Comparison of ENCODE assay signal across 9 cellular contexts in the genomic region with DNA sequence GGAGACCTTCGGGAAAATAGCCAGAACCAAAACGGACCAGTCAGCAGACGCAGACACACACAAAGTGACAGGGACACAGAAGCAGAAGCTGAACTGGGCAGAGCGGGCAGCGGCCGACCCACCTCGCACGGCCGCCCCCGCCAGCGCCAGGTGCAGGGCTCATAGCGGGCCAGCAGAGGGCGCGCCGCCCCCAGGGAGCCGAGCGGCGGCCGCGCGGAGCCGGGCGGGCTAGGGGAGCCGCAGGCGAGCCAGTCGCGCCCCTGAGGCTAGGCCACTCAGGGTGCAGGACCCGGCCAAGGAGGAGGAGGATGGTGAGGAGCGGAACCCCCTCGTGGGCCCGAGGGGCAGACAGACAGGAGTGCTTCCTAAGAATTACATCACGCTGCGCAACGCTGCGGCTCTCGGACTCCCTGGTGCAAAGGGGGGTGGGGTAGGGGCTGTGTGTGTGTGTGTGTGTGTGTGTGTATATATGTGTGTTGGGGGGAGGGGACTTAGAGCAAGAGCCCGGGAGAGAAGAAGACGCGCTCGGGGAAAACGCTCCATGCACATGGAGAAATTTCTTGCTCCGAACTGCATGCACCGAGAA. TPM values are rescaled to one million over a fixed set of nuclear protein-coding genes. Genes with fewer than 3 reads are reported as not detected.
DNase-seq lines count a peak whose midpoint lies in the region; ATAC-seq and TF ChIP-seq lines count a peak whose summit lies in the region.
"Had no signal": no experiment of that assay in that cellular context is flagged by ENCODE, and none has a peak within 500 bp of the region (broad histone marks: within the 10 kb centered on the region; RNA-seq: fewer than 3 reads in every experiment).

No MANE protein-coding gene starts in this region.

- peaks cover 5 to 18% of the 10 kb centered on the region in 2 experiments; a peak in 3 of 4 replicates for H3K4me1 ChIP-seq in SK-N-SH (ENCODE audit: control insufficient read depth in 1 of 2, insufficient read depth in 2 of 2, low read depth in 1 of 2, low read length in 1 of 2)
- peaks cover 0 to 4% of the 10 kb centered on the region in 2 donors for H3K4me1 ChIP-seq in aorta (ENCODE audit: control insufficient read depth in 1 of 2, insufficient read depth in 2 of 2, low read length in 2 of 2)

- H3K79me2 ChIP-seq in SK-N-SH (ENCODE audit: insufficient read depth): peaks cover 9% of the 10 kb centered on the region; the same call in 1 of the 2 replicates

- DNase-seq in C1 segment of cervical spinal cord (lab: John Stamatoyannopoulos, UW) (peak in 12 of 14 donors; percentile 11 to 76 (median 40)), SK-N-SH (peak; percentile 95), left ventricle myocardium superior (peak; percentile 85), posterior vena cava (ENCODE audit: low spot score) (peak; percentile 84), aorta (peak; percentile 60 to 87)
- peak; percentile 60 for DNase-seq in activated naive CD8-positive, alpha-beta T cell treated with anti-CD3 and anti-CD28 coated beads, Interleukin-2, amount 50 U/mL, for 16 hours (ENCODE audit: low read depth, low spot score)

- intact Hi-C loops in left ventricle myocardium superior (cut with micrococcal nuclease) (loop anchor here (10.0 kb wide), 1 partner anchor 182 kb away; no protein-coding TSS in a partner anchor), posterior vena cava (cut with DNase I) (loop anchor here in 1 of 2 donors (5.0 kb wide), 1 partner anchor 125 kb away; no protein-coding TSS in a partner anchor), aorta (cut with DNase I) (loop anchor here (2.0 to 5.0 kb wide), 3 partner anchors 122 to 190 kb away; no protein-coding TSS in a partner anchor)

- H3K27ac ChIP-seq in SK-N-SH (ENCODE audit: low read depth in 2 of 2, low read length in 1 of 2): peak overlapping the region in 1 of 2 experiments; percentile 69; a peak in 1 of 4 replicates
- no peak overlapping the region for H3K27ac ChIP-seq in aorta (ENCODE audit: low read depth in 1 of 2, low read length in 2 of 2)

- CTCF ChIA-PET in SK-N-SH (lab: Yijun Ruan, JAX): interaction anchor here (0.6 to 11.7 kb wide), 40 partner anchors 10 to 808 kb away, joined by 3 to 253 read pairs (median 5); no protein-coding TSS in a partner anchor

- H3K9ac ChIP-seq in SK-N-SH: peak overlapping the region; percentile 60; the same call in 1 of the 2 replicates

- H3K9me3 ChIP-seq in SK-N-SH (no peaks in the 10 kb centered on the region), aorta (ENCODE audit: control insufficient read depth, low read length) (no peaks in the 10 kb centered on the region)

- H3K36me3 ChIP-seq in SK-N-SH (replicated peaks in 1 of 2; ENCODE audit: control insufficient read depth in 1 of 2, insufficient read depth in 2 of 2, low read length in 1 of 2) (no peaks in the 10 kb centered on the region), aorta (ENCODE audit: control insufficient read depth in 1 of 2, insufficient read depth in 2 of 2, low read length in 1 of 2) (no peaks in the 10 kb centered on the region)

- peaks cover 20% of the 10 kb centered on the region for H3F3A ChIP-seq in SK-N-SH (replicated peaks; ENCODE audit: insufficient read depth)

- no peaks in the 10 kb centered on the region for H3K9me2 ChIP-seq in SK-N-SH

- POLR2A ChIA-PET in SK-N-SH (lab: Yijun Ruan, JAX): no interaction called here

- 2% methylated on average over 20 of the region's 43 CpGs for WGBS in SK-N-SH (ENCODE audit: low lambda C conversion rate)
- WGBS in aorta, 2 donors: 0% methylated on average over 42 to 43 of the region's 43 CpGs

- no peaks in the 10 kb centered on the region for H4K20me1 ChIP-seq in SK-N-SH (ENCODE audit: insufficient read depth)

- TF ChIP-seq RAD21 in Ishikawa (IDR thresholded peaks at IDR 0.05; ENCODE audit: low read depth) (peak; percentile 75; the same call in 1 of the 2 replicates), SK-N-SH (IDR thresholded peaks at IDR 0.05; ENCODE audit: low read length) (peak; percentile 81)

- peak overlapping the region; percentile 98 for H3K4me2 ChIP-seq in SK-N-SH

- H3K4me3 ChIP-seq in SK-N-SH (ENCODE audit: low read depth in 2 of 2, low read length in 1 of 2) (peak overlapping the region; percentile 54 to 74), aorta (ENCODE audit: low read length in 2 of 2) (peak overlapping the region; percentile 0 to 55)

- peak overlapping the region; percentile 83; the same call in 1 of the 2 replicates for H2AFZ ChIP-seq in SK-N-SH (ENCODE audit: low read depth)

- peak; percentile 71 for ATAC-seq in GM19452 (IDR thresholded peaks at IDR 0.05; ENCODE audit: unreplicated experiment)
- peak; percentile 88 for ATAC-seq in left ventricle myocardium superior
- ATAC-seq in aorta (ENCODE audit: low FRiP score): peak; percentile 89

- peak; percentile 98 for TF ChIP-seq CTCF in SK-N-SH (IDR thresholded peaks at IDR 0.05)

- H3K27me3 ChIP-seq in SK-N-SH (ENCODE audit: insufficient read depth) (peaks cover 36% of the 10 kb centered on the region), aorta (ENCODE audit: control insufficient read depth in 1 of 2, insufficient read depth in 2 of 2, low read length in 1 of 2) (no peaks in the 10 kb centered on the region)

- TF ChIP-seq EP300 in Ishikawa (IDR thresholded peaks at IDR 0.05; ENCODE audit: borderline replicate concordance) (no peak), SK-N-SH (IDR thresholded peaks at IDR 0.05; ENCODE audit: borderline replicate concordance in 1 of 2, low read depth in 1 of 2, low read length in 1 of 2) (no peak)

TF ChIP-seq in Ishikawa, 13 proteins besides CTCF, POLR2A, EP300 and RAD21:
- TF ChIP-seq NFIC (IDR thresholded peaks at IDR 0.05) (no peak), YY1 (IDR thresholded peaks at IDR 0.05; ENCODE audit: low read depth) (no peak), FOXM1 (IDR thresholded peaks at IDR 0.05; ENCODE audit: borderline replicate concordance, low read depth) (no peak), CEBPB (IDR thresholded peaks at IDR 0.05) (no peak), TEAD4 (IDR thresholded peaks at IDR 0.05) (no peak), TCF12 (IDR thresholded peaks at IDR 0.05; ENCODE audit: low read depth) (no peak), EGR1 (IDR thresholded peaks at IDR 0.05) (0 out of 2 replicates have a peak, but pooled peaks have one; percentile 51)
- TF ChIP-seq, protein P1, sequence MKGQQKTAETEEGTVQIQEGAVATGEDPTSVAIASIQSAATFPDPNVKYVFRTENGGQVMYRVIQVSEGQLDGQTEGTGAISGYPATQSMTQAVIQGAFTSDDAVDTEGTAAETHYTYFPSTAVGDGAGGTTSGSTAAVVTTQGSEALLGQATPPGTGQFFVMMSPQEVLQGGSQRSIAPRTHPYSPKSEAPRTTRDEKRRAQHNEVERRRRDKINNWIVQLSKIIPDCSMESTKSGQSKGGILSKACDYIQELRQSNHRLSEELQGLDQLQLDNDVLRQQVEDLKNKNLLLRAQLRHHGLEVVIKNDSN (IDR thresholded peaks at IDR 0.05): no peak

TF ChIP-seq in SK-N-SH, 30 proteins besides CTCF, POLR2A, EP300 and RAD21:
- 0 out of 2 replicates have a peak, but pooled peaks have one; percentile 12 for TF ChIP-seq TAF1 (IDR thresholded peaks at IDR 0.05; ENCODE audit: borderline replicate concordance, low read depth, low read length)
- peak; percentile 10; the same call in 1 of the 2 replicates for TF ChIP-seq TCF12 (IDR thresholded peaks at IDR 0.05)
- TF ChIP-seq, protein P2, sequence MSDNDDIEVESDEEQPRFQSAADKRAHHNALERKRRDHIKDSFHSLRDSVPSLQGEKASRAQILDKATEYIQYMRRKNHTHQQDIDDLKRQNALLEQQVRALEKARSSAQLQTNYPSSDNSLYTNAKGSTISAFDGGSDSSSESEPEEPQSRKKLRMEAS (IDR thresholded peaks at IDR 0.05; ENCODE audit: low read depth): peak; percentile 51; the same call in 1 of the 2 replicates
- peak; percentile 97 for TF ChIP-seq SMC3 (IDR thresholded peaks at IDR 0.05; ENCODE audit: low read depth, low read length)
- TF ChIP-seq CHD2 (IDR thresholded peaks at IDR 0.05; ENCODE audit: low read length, partially characterized antibody): no peak
- TF ChIP-seq, protein P3, sequence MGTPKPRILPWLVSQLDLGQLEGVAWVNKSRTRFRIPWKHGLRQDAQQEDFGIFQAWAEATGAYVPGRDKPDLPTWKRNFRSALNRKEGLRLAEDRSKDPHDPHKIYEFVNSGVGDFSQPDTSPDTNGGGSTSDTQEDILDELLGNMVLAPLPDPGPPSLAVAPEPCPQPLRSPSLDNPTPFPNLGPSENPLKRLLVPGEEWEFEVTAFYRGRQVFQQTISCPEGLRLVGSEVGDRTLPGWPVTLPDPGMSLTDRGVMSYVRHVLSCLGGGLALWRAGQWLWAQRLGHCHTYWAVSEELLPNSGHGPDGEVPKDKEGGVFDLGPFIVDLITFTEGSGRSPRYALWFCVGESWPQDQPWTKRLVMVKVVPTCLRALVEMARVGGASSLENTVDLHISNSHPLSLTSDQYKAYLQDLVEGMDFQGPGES (IDR thresholded peaks at IDR 0.05; ENCODE audit: low read depth, low read length): no peak

RNA-seq across cellular contexts. Expression of a gene that starts 0.9 kb away (rescaled TPM):
- polyA plus RNA-seq in SK-N-SH (2012; rRNA removed) (3.1 and 3.2 TPM in 2 replicates), aorta (under 1 TPM in 1 of 2 donors, not detected in 1; 0.50 TPM)
- 1.4 and 2.7 TPM in 2 replicates for polyA plus RNA-seq in SK-N-SH (2012; cell fraction: cytosol; rRNA removed)
- polyA plus RNA-seq in SK-N-SH (2012; cell fraction: nucleus; rRNA removed): 2.5 and 2.7 TPM in 2 replicates
- total RNA-seq in left ventricle myocardium superior (0.22 TPM), posterior vena cava (1 to 10 TPM; 1.3 to 2.4 TPM), aorta (1 to 10 TPM in 1 of 2 donors, under 1 TPM in 1; 0.84 to 3.6 TPM)
- total RNA-seq: T-helper 1 cell treated with Interleukin-12 subunit alpha and Interleukin-12 subunit beta and Interleukin-4 antibody, amounts not matched to agents 30 ng/mL and 1 ng/mL, for 36 hours had no signal

Comparison
In these comparisons a context has a peak if more than half of its experiments do, and no peak if none do; other contexts are left out.
1. DNase-seq: peak in every context shown above with its lines; median percentile 95 in SK-N-SH; 85 in left ventricle myocardium superior; 84 in posterior vena cava; 74 in aorta; 60 in activated naive CD8-positive, alpha-beta T cell treated with anti-CD3 and anti-CD28 coated beads, Interleukin-2, amount 50 U/mL, for 16 hours; 40 in C1 segment of cervical spinal cord.